Comparison of ENCODE assay signal across 18 cellular contexts in the genomic region with DNA sequence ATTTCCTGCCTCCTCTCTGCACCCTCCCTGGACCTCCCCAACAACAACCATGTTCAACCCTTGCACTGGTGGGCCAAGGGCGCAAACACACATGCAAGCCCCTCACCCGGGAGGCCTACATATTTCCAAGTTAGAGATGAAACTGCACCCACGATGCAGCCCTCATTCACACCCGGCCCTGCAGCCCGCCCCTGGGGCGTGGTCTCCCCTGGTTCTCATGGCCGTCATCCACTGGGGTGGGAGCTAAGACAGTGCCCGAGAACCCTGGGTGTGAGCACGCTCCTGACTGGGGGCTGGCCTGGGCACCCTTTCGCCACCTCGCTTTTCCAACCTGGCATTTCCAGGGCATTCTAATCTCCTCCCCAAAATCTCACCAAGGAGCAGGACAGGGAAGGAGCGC.
"Had no signal": no experiment of that assay in that cellular context is flagged by ENCODE, and none has a peak within 500 bp of the region (broad histone marks: within the 10 kb centered on the region; RNA-seq: fewer than 3 reads in every experiment).

No MANE protein-coding gene starts in this region.

- DNase-seq: Karpas-422, KG1, MG63, NCI-H1092 treated with DMSO at 0.1 percent for 48 hours, NCI-H1436, NCI-H187, NCI-H2029, NCI-H2081 treated with DMSO at 0.1 percent for 48 hours, NCI-H2171 treated with DMSO at 0.1 percent for 48 hours, NCI-H345, NCI-H524, NCI-H526 treated with DMSO at 0.1 percent for 48 hours, NCI-H774, SIG-M5 had no signal

- H3K36me3 ChIP-seq: MG63, SJSA1 had no signal

- H3K4me3 ChIP-seq: MG63, SJSA1, SK-N-MC had no signal

- H3K4me1 ChIP-seq: SJSA1 had no signal

- FAIRE-seq: RCC 7860 had no signal

- H3K27ac ChIP-seq: RWPE1, SJSA1, SK-N-MC had no signal
